Comparison of ENCODE assay signal across 24 cellular contexts in genomic region chr5:65971643-65972042, GRCh38.
"Had no signal": no experiment of that assay in that cellular context is flagged by ENCODE, and none has a peak within 500 bp of the region (broad histone marks: within the 10 kb centered on the region; RNA-seq: fewer than 3 reads in every experiment).

No MANE protein-coding gene starts in this region.

- H3K27ac Mint-ChIP-seq: activated naive CD8-positive, alpha-beta T cell treated with anti-CD3 and anti-CD28 coated beads, Interleukin-2, amount 10 ng/mL, durations not matched to agents 7 days and 5 days; activated T-helper 17 cell treated with anti-CD3 and anti-CD28 coated beads, Interleukin-2, amount 50 U/mL, for 72 hours; endodermal cell; stimulated activated effector memory CD8-positive, alpha-beta T cell treated with anti-CD3 and anti-CD28 coated beads, Interleukin-12 subunit alpha, Interleukin-12 subunit beta, amount 100 ng/mL, for 72 hours had no signal

- H3K27ac ChIP-seq: epithelial cell of prostate, left lung, pancreas, stomach, upper lobe of right lung had no signal

- H3K36me3 ChIP-seq: left lung, pancreas, stomach, upper lobe of right lung had no signal

- H3K4me3 Mint-ChIP-seq: activated B cell treated with CpG ODN at 0.5 μM for 24 hours; activated CD8-positive, alpha-beta T cell treated with anti-CD3 and anti-CD28 coated beads for 36 hours; activated naive CD8-positive, alpha-beta T cell treated with anti-CD3 and anti-CD28 coated beads, Interleukin-2, amount 10 ng/mL, durations not matched to agents 7 days and 5 days; activated T-helper 17 cell treated with anti-CD3 and anti-CD28 coated beads, Interleukin-2, amount 50 U/mL, for 72 hours; endodermal cell; stimulated activated effector memory CD8-positive, alpha-beta T cell treated with anti-CD3 and anti-CD28 coated beads, Interleukin-12 subunit alpha, Interleukin-12 subunit beta, amount 100 ng/mL, for 72 hours had no signal

- ATAC-seq: activated T-helper 17 cell treated with anti-CD3 and anti-CD28 coated beads, Interleukin-2, amount 50 U/mL, for 72 hours; pancreas; sciatic nerve; stimulated activated effector memory CD8-positive, alpha-beta T cell treated with anti-CD3 and anti-CD28 coated beads, Interleukin-12 subunit alpha, Interleukin-12 subunit beta, amount 100 ng/mL, for 72 hours; T-cell; upper lobe of right lung had no signal

- DNase-seq: activated B cell treated with CpG ODN at 0.5 μM for 24 hours; activated CD4-positive, alpha-beta T cell treated with anti-CD3 and anti-CD28 coated beads for 48 hours; activated CD8-positive, alpha-beta T cell treated with anti-CD3 and anti-CD28 coated beads for 36 hours; activated naive CD4-positive, alpha-beta T cell; activated naive CD8-positive, alpha-beta T cell treated with anti-CD3 and anti-CD28 coated beads, Interleukin-2, amount 10 ng/mL, durations not matched to agents 7 days and 5 days; activated T-cell treated with anti-CD3 and anti-CD28 coated beads, Interleukin-2, amount 50 U/mL, for 1 hour; amygdala; caudate nucleus; endodermal cell; foreskin fibroblast; kidney; left lung; mammary epithelial cell; pancreas; stimulated activated CD4-positive, alpha-beta T cell treated with anti-CD3 and anti-CD28 coated beads, Interleukin-4, amount 100 ng/mL, for 24 hours; stomach; T-cell; T-helper 9 cell; testis; upper lobe of right lung had no signal

- H3K9me3 ChIP-seq: left lung, pancreas, stomach, testis, upper lobe of right lung had no signal

- H3K9me3 Mint-ChIP-seq: activated B cell treated with CpG ODN at 0.5 μM for 24 hours; activated T-helper 17 cell treated with anti-CD3 and anti-CD28 coated beads, Interleukin-2, amount 50 U/mL, for 72 hours; stimulated activated effector memory CD8-positive, alpha-beta T cell treated with anti-CD3 and anti-CD28 coated beads, Interleukin-12 subunit alpha, Interleukin-12 subunit beta, amount 100 ng/mL, for 72 hours had no signal

- H3K4me3 ChIP-seq: left lung, pancreas, stomach, testis, upper lobe of right lung had no signal

- H3K27me3 ChIP-seq: left lung, pancreas, stomach, testis, upper lobe of right lung had no signal

- H3K36me3 Mint-ChIP-seq: stimulated activated effector memory CD8-positive, alpha-beta T cell treated with anti-CD3 and anti-CD28 coated beads, Interleukin-12 subunit alpha, Interleukin-12 subunit beta, amount 100 ng/mL, for 72 hours had no signal

- H3K27me3 Mint-ChIP-seq: activated B cell treated with CpG ODN at 0.5 μM for 24 hours; activated CD8-positive, alpha-beta T cell treated with anti-CD3 and anti-CD28 coated beads for 36 hours; activated naive CD8-positive, alpha-beta T cell treated with anti-CD3 and anti-CD28 coated beads, Interleukin-2, amount 10 ng/mL, durations not matched to agents 7 days and 5 days; activated T-helper 17 cell treated with anti-CD3 and anti-CD28 coated beads, Interleukin-2, amount 50 U/mL, for 72 hours; T-cell had no signal
